Comparison of ENCODE assay signal across 12 cellular contexts in the genomic region with DNA sequence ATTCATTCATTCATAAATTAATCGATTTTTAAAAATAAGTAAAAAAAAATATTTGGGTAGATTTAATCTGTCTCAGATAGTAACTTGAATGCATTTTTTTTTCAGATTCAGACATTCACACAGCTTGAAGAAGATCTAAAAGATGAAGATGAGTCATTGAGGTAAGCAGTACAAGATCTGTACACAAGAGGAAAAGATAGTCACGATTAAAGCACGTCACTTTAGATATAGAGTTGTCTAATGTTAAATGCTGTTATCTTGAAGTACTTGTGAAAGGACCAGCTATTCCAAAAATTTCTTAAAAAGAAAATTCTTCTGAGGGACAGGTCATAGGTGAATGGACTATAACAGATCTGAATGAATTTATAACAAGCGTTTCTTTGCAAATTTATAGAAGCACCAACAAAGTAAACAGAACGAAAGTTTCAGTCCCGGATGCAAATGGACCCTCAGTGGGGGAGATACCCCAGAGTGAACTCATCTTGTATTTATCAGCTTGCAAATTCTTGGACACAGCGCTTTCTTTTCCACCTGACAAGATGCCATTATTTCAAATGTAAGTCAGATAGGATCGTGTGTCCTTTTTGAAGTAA. TPM values are rescaled to one million over a fixed set of nuclear protein-coding genes. Genes with fewer than 3 reads are reported as not detected.
A peak's percentile ranks its signal among the peaks of the same experiment; 100 is the strongest.
DNase-seq lines count a peak whose midpoint lies in the region; ATAC-seq, FAIRE-seq and TF ChIP-seq lines count a peak whose summit lies in the region.
"Had no signal": no experiment of that assay in that cellular context is flagged by ENCODE, and none has a peak within 500 bp of the region (broad histone marks: within the 10 kb centered on the region; RNA-seq: fewer than 3 reads in every experiment).

No MANE protein-coding gene starts in this region.

- H3K36me3 Mint-ChIP-seq in neural crest cell (ENCODE audit: low read depth) (peaks cover 12% of the 10 kb centered on the region), endothelial cell (ENCODE audit: low read depth, unreplicated experiment) (peaks cover 2% of the 10 kb centered on the region), mesothelial cell of epicardium (peaks cover 22% of the 10 kb centered on the region)

- TF ChIP-seq POLR2A in GM12891 (IDR thresholded peaks at IDR 0.05; ENCODE audit: low read depth, low read length), result no peak

- H3K4me1 Mint-ChIP-seq in neural crest cell (peaks cover 24% of the 10 kb centered on the region), endothelial cell (ENCODE audit: unreplicated experiment) (no peaks in the 10 kb centered on the region), mesothelial cell of epicardium (no peaks in the 10 kb centered on the region)

- H3K27me3 Mint-ChIP-seq in neural crest cell (ENCODE audit: low read depth) (no peaks in the 10 kb centered on the region), endothelial cell (ENCODE audit: unreplicated experiment) (no peaks in the 10 kb centered on the region), mesothelial cell of epicardium (ENCODE audit: low read depth) (no peaks in the 10 kb centered on the region)
- H3K27me3 Mint-ChIP-seq: naive B cell had no signal

- peak; percentile 8 for ATAC-seq in HG03095 (IDR thresholded peaks at IDR 0.05; ENCODE audit: unreplicated experiment)

- peak overlapping the region; percentile 5 for H3K4me3 Mint-ChIP-seq in neural crest cell
- H3K4me3 Mint-ChIP-seq in endothelial cell (ENCODE audit: unreplicated experiment), result no peak overlapping the region
- H3K4me3 Mint-ChIP-seq in mesothelial cell of epicardium, result no peak overlapping the region

- in situ Hi-C loops in ACHN (cut with HindIII; ENCODE audit: low pct_ligation_motif_present, low pct_unique_long_range_greater_than_20kb, low sequenced_read_pairs), result no loop called here

- H3K27ac Mint-ChIP-seq in neural crest cell (ENCODE audit: unreplicated experiment) (peak overlapping the region; percentile 3), endothelial cell (ENCODE audit: unreplicated experiment) (no peak overlapping the region), mesothelial cell of epicardium (no peak overlapping the region)

- FAIRE-seq in GM12891 (lab: Jason Lieb, UNC), result peak; percentile 50

- no peak for TF ChIP-seq CTCF in neural crest cell (conservative IDR thresholded peaks at IDR 0.05)
- TF ChIP-seq CTCF in endothelial cell (IDR thresholded peaks at IDR 0.05; ENCODE audit: unreplicated experiment), result no peak
- TF ChIP-seq CTCF in mesothelial cell of epicardium (IDR thresholded peaks at IDR 0.05; ENCODE audit: unreplicated experiment), result no peak

- H3K9me3 Mint-ChIP-seq in neural crest cell, result peaks cover 4% of the 10 kb centered on the region
- H3K9me3 Mint-ChIP-seq in endothelial cell (ENCODE audit: unreplicated experiment), result no peaks in the 10 kb centered on the region
- peaks cover 6% of the 10 kb centered on the region for H3K9me3 Mint-ChIP-seq in mesothelial cell of epicardium
- H3K9me3 Mint-ChIP-seq: naive B cell had no signal

- DNase-seq in GM12891 (ENCODE audit: insufficient read length, low spot score) (no peak), amniotic epithelial cell (ENCODE audit: low read depth) (peak; percentile 67), neural crest cell (ENCODE audit: low read depth, low spot score) (no peak), globus pallidus (ENCODE audit: low spot score) (no peak), endothelial cell (ENCODE audit: low spot score) (no peak), mesothelial cell of epicardium (ENCODE audit: low spot score in 2 of 2, unreplicated experiment in 2 of 2) (no peak), ACHN (no peak)
- DNase-seq: DMS53, Kasumi-1, naive B cell, upper lobe of right lung had no signal

TF ChIP-seq in GM12891, 5 proteins besides CTCF, POLR2A, EP300 and RAD21:
- TF ChIP-seq PAX5 (IDR thresholded peaks at IDR 0.05; ENCODE audit: insufficient read depth, low read length, severe bottlenecking), result no peak

RNA-seq across cellular contexts. Expression of a gene that starts 31.2 kb away (rescaled TPM):
- 7.9 TPM for polyA plus RNA-seq in GM12891 (2012; ENCODE audit: low read depth, missing spikeins)
- total RNA-seq in neural crest cell (24.5 and 26.1 TPM in 2 replicates), endothelial cell (ENCODE audit: unreplicated experiment) (43.0 TPM), mesothelial cell of epicardium (32.6 to 35.2 TPM (median 33.0 TPM) in 3 replicates)
